8 cellular contexts compared by ENCODE assay signal in genomic region chr1:44819257-44819593, GRCh38. TPM values are rescaled to one million over a fixed set of nuclear protein-coding genes. Genes with fewer than 3 reads are reported as not detected.
DNase-seq lines count a peak whose midpoint lies in the region; ATAC-seq and TF ChIP-seq lines count a peak whose summit lies in the region.

No MANE protein-coding gene starts in this region.

- ATAC-seq in activated T-helper 17 cell treated with anti-CD3 and anti-CD28 coated beads, Interleukin-2, amount 50 U/mL, for 72 hours (replicated peaks) = no peak
- ATAC-seq in stimulated activated effector memory CD8-positive, alpha-beta T cell treated with anti-CD3 and anti-CD28 coated beads, Interleukin-12 subunit alpha, Interleukin-12 subunit beta, amount 100 ng/mL, for 72 hours = no peak

- H3K9me3 Mint-ChIP-seq in activated T-helper 17 cell treated with anti-CD3 and anti-CD28 coated beads, Interleukin-2, amount 50 U/mL, for 72 hours = no peaks in the 10 kb centered on the region
- no peaks in the 10 kb centered on the region for H3K9me3 Mint-ChIP-seq in stimulated activated effector memory CD8-positive, alpha-beta T cell treated with anti-CD3 and anti-CD28 coated beads, Interleukin-12 subunit alpha, Interleukin-12 subunit beta, amount 100 ng/mL, for 72 hours

- no peaks in the 10 kb centered on the region for H3K27me3 Mint-ChIP-seq in activated T-helper 17 cell treated with anti-CD3 and anti-CD28 coated beads, Interleukin-2, amount 50 U/mL, for 72 hours

- no peak for TF ChIP-seq CTCF in right atrium auricular region (IDR thresholded peaks at IDR 0.05)

- H3K27me3 ChIP-seq in right atrium auricular region = no peaks in the 10 kb centered on the region

- H3K4me3 Mint-ChIP-seq in activated T-helper 17 cell treated with anti-CD3 and anti-CD28 coated beads, Interleukin-2, amount 50 U/mL, for 72 hours = peak overlapping the region; percentile 88
- H3K4me3 Mint-ChIP-seq in stimulated activated effector memory CD8-positive, alpha-beta T cell treated with anti-CD3 and anti-CD28 coated beads, Interleukin-12 subunit alpha, Interleukin-12 subunit beta, amount 100 ng/mL, for 72 hours = peak overlapping the region; percentile 88

- no peaks in the 10 kb centered on the region for H3K9me3 ChIP-seq in right atrium auricular region

- H3K4me1 Mint-ChIP-seq in activated T-helper 17 cell treated with anti-CD3 and anti-CD28 coated beads, Interleukin-2, amount 50 U/mL, for 72 hours = peaks cover 34% of the 10 kb centered on the region
- H3K4me1 Mint-ChIP-seq in stimulated activated effector memory CD8-positive, alpha-beta T cell treated with anti-CD3 and anti-CD28 coated beads, Interleukin-12 subunit alpha, Interleukin-12 subunit beta, amount 100 ng/mL, for 72 hours = peaks cover 59% of the 10 kb centered on the region

- H3K27ac Mint-ChIP-seq in activated T-helper 17 cell treated with anti-CD3 and anti-CD28 coated beads, Interleukin-2, amount 50 U/mL, for 72 hours = peak overlapping the region; percentile 100
- peak overlapping the region; percentile 100 for H3K27ac Mint-ChIP-seq in stimulated activated effector memory CD8-positive, alpha-beta T cell treated with anti-CD3 and anti-CD28 coated beads, Interleukin-12 subunit alpha, Interleukin-12 subunit beta, amount 100 ng/mL, for 72 hours

- peak overlapping the region; percentile 56 to 58 for H3K4me3 ChIP-seq in right atrium auricular region

- peaks cover 36% of the 10 kb centered on the region for H3K36me3 Mint-ChIP-seq in activated T-helper 17 cell treated with anti-CD3 and anti-CD28 coated beads, Interleukin-2, amount 50 U/mL, for 72 hours (ENCODE audit: low read depth)
- peaks cover 43% of the 10 kb centered on the region for H3K36me3 Mint-ChIP-seq in stimulated activated effector memory CD8-positive, alpha-beta T cell treated with anti-CD3 and anti-CD28 coated beads, Interleukin-12 subunit alpha, Interleukin-12 subunit beta, amount 100 ng/mL, for 72 hours

- DNase-seq in activated CD4-positive, alpha-beta T cell treated with anti-CD3 and anti-CD28 coated beads for 48 hours = peak; percentile 20
- DNase-seq in activated CD4-positive, alpha-beta T cell treated with anti-CD3 and anti-CD28 coated beads, Interleukin-2, amount 50 U/mL, for 1 hour = no peak
- no peak for DNase-seq in right atrium auricular region (ENCODE audit: low spot score)
- DNase-seq in stimulated activated effector memory CD8-positive, alpha-beta T cell treated with anti-CD3 and anti-CD28 coated beads, Interleukin-12 subunit alpha, Interleukin-12 subunit beta, amount 100 ng/mL, for 72 hours (ENCODE audit: low spot score in 2 of 2) = no peak
- no peak for DNase-seq in NK-92 (lab: John Stamatoyannopoulos, UW; ENCODE audit: unreplicated experiment)
- no peak for DNase-seq in Ammon's horn (ENCODE audit: low spot score)
- no peak for DNase-seq in NCI-H345 treated with DMSO at 0.1 percent for 48 hours (lab: John Stamatoyannopoulos, UW; ENCODE audit: unreplicated experiment)

- peak overlapping the region; percentile 90 to 92 for H3K27ac ChIP-seq in right atrium auricular region

- H3K36me3 ChIP-seq in right atrium auricular region = peaks cover 5% of the 10 kb centered on the region

- H3K4me1 ChIP-seq in right atrium auricular region = peaks cover 0 to 19% of the 10 kb centered on the region in 2 donors

RNA-seq across cellular contexts. Expression of gene BTBD19, which starts 10.9 kb away (rescaled TPM):
- total RNA-seq in activated T-helper 17 cell treated with anti-CD3 and anti-CD28 coated beads, Interleukin-2, amount 50 U/mL, for 72 hours = 10 to 100 TPM; 15.9 to 62.7 TPM
- total RNA-seq in right atrium auricular region = 1 to 10 TPM; 1.8 to 5.6 TPM

RNA-seq across cellular contexts. Expression of gene DYNLT4, which starts 12.1 kb away (rescaled TPM):
- 1 to 10 TPM in 1 of 2 donors, under 1 TPM in 1; 0.56 to 1.2 TPM for total RNA-seq in activated T-helper 17 cell treated with anti-CD3 and anti-CD28 coated beads, Interleukin-2, amount 50 U/mL, for 72 hours
- 1 to 10 TPM in 1 of 2 donors, not detected in 1; 2.4 TPM for total RNA-seq in right atrium auricular region

RNA-seq across cellular contexts. Expression of gene PLK3, which starts 19.0 kb away (rescaled TPM):
- 10 to 100 TPM; 58.7 to 92.0 TPM for total RNA-seq in activated T-helper 17 cell treated with anti-CD3 and anti-CD28 coated beads, Interleukin-2, amount 50 U/mL, for 72 hours
- total RNA-seq in right atrium auricular region = 10 to 100 TPM in 1 of 2 donors, 1 to 10 TPM in 1; 9.1 to 10.8 TPM

RNA-seq across cellular contexts. Expression of gene PTCH2, which starts 23.8 kb away (rescaled TPM):
- total RNA-seq in activated T-helper 17 cell treated with anti-CD3 and anti-CD28 coated beads, Interleukin-2, amount 50 U/mL, for 72 hours = 1 to 10 TPM in 1 of 2 donors, under 1 TPM in 1; 0.64 to 1.1 TPM
- under 1 TPM; 0.22 to 0.24 TPM for total RNA-seq in right atrium auricular region

RNA-seq across cellular contexts. Expression of gene BEST4, which starts 31.3 kb away (rescaled TPM):
- total RNA-seq in activated T-helper 17 cell treated with anti-CD3 and anti-CD28 coated beads, Interleukin-2, amount 50 U/mL, for 72 hours = 1 to 10 TPM in 1 of 2 donors, under 1 TPM in 1; 0.97 to 2.0 TPM
- not detected for total RNA-seq in right atrium auricular region

Comparison
In these comparisons a context has a peak if more than half of its experiments do, and no peak if none do; other contexts are left out.
1. RNA of gene PLK3, which starts 19.0 kb away (total RNA-seq): 58.7 to 92.0 TPM in activated T-helper 17 cell treated with anti-CD3 and anti-CD28 coated beads, Interleukin-2, amount 50 U/mL, for 72 hours; 9.1 to 10.8 TPM in right atrium auricular region; every median in the first group is over 4 times any median in the second.